Comparison of ENCODE assay signal across 10 cellular contexts in genomic region chr7:43735802-43736603, GRCh38. TPM values are rescaled to one million over a fixed set of nuclear protein-coding genes. Genes with fewer than 3 reads are reported as not detected.
A peak's percentile ranks its signal among the peaks of the same experiment; 100 is the strongest.
DNase-seq lines count a peak whose midpoint lies in the region; ATAC-seq, FAIRE-seq and TF ChIP-seq lines count a peak whose summit lies in the region.
"Had no signal": no experiment of that assay in that cellular context is flagged by ENCODE, and none has a peak within 500 bp of the region (broad histone marks: within the 10 kb centered on the region; RNA-seq: fewer than 3 reads in every experiment).

No MANE protein-coding gene starts in this region.

- intact Hi-C loops in GM12878 (cut with micrococcal nuclease; ENCODE audit: unreplicated experiment), result loop anchor here (1.0 kb wide), 1 partner anchor 15 kb away; no protein-coding TSS in a partner anchor
- intact Hi-C loops in esophagus squamous epithelium (cut with DNase I), result no loop called here

- ATAC-seq in GM19438 (IDR thresholded peaks at IDR 0.05; ENCODE audit: low read depth, unreplicated experiment), result peak; percentile 56
- ATAC-seq in HG03432 (IDR thresholded peaks at IDR 0.05; ENCODE audit: unreplicated experiment), result peak; percentile 78
- peak; percentile 90 for ATAC-seq in GM12878
- ATAC-seq in esophagus mucosa, result no peak
- ATAC-seq: foreskin keratinocyte had no signal

- peak; percentile 67 to 81; a peak in 3 of 4 replicates for TF ChIP-seq EP300 in GM12878 (IDR thresholded peaks at IDR 0.05; ENCODE audit: borderline replicate concordance in 1 of 2, control insufficient read depth in 1 of 2, low read depth in 2 of 2, low read length in 2 of 2)

- TF ChIP-seq CTCF in GM12878 (IDR thresholded peaks at IDR 0.05 in 2 of 3, conservative IDR thresholded peaks at IDR 0.05 in 1 of 3; ENCODE audit: control insufficient read depth in 2 of 3, extremely low read depth in 1 of 3, insufficient read depth in 1 of 3, low read depth in 3 of 3, low read length in 3 of 3) (no peak), esophagus squamous epithelium (IDR thresholded peaks at IDR 0.05) (no peak)

- peak overlapping the region; percentile 35; the same call in 1 of the 2 replicates for H3K9ac ChIP-seq in GM12878 (ENCODE audit: control insufficient read depth, insufficient read depth, low read length)

- in situ Hi-C loops in GM12878 (cut with MboI), result no loop called here

- H3K27me3 ChIP-seq in GM12878 (replicated peaks in 1 of 2; ENCODE audit: control insufficient read depth in 2 of 2, insufficient read depth in 2 of 2, low read length in 1 of 2) (no peaks in the 10 kb centered on the region), esophagus squamous epithelium (no peaks in the 10 kb centered on the region)
- H3K27me3 ChIP-seq: foreskin keratinocyte had no signal

- peak overlapping the region; percentile 58 for H3K27ac ChIP-seq in GM12878 (ENCODE audit: control insufficient read depth, insufficient read depth)
- H3K27ac ChIP-seq in esophagus squamous epithelium, result no peak overlapping the region
- H3K27ac ChIP-seq: foreskin keratinocyte had no signal

- SMC1A ChIA-PET in GM12878 (lab: Charles Lee; ENCODE audit: uncharacterized antibody, unreplicated experiment), result interaction anchor here (0.6 to 10.6 kb wide), 22 partner anchors 11 to 1263 kb away, joined by 3 to 93 read pairs (median 6); partner anchors contain the start of gene BLVRA

- H3K4me1 ChIP-seq in GM12878 (ENCODE audit: control insufficient read depth, insufficient read depth, low read length), result peaks cover 31% of the 10 kb centered on the region
- no peaks in the 10 kb centered on the region for H3K4me1 ChIP-seq in esophagus squamous epithelium
- H3K4me1 ChIP-seq: foreskin keratinocyte had no signal

- no peaks in the 10 kb centered on the region; the same call in 1 of the 2 replicates for H3K79me2 ChIP-seq in GM12878 (ENCODE audit: control insufficient read depth, insufficient read depth, low read length)

- RAD21 ChIA-PET in GM12878 (lab: Charles Lee; ENCODE audit: unreplicated experiment), result interaction anchor here (0.9 to 5.2 kb wide), 17 partner anchors 13 to 154 kb away, joined by 3 to 40 read pairs (median 6); partner anchors contain the start of genes BLVRA and STK17A

- H2AFZ ChIP-seq in GM12878 (ENCODE audit: control insufficient read depth, low read depth, low read length), result peak overlapping the region; percentile 25; the same call in 1 of the 2 replicates

- DNase-seq in Daoy (ENCODE audit: low read depth) (peak; percentile 57), GM12878 (ENCODE audit: low read depth, low spot score) (peak; percentile 90), esophagus squamous epithelium (lab: John Stamatoyannopoulos, UW) (no peak), NCI-H146 treated with DMSO at 0.1 percent for 48 hours (lab: John Stamatoyannopoulos, UW; ENCODE audit: unreplicated experiment) (no peak), NCI-H1048 (lab: John Stamatoyannopoulos, UW) (no peak)
- DNase-seq: T-cell had no signal

- no peaks in the 10 kb centered on the region; the same call in 1 of the 3 replicates for H3K9me3 ChIP-seq in GM12878 (replicated peaks; ENCODE audit: control insufficient read depth, insufficient read depth, low read length)
- no peaks in the 10 kb centered on the region for H3K9me3 ChIP-seq in esophagus squamous epithelium

- no peaks in the 10 kb centered on the region for H3K36me3 ChIP-seq in GM12878 (ENCODE audit: control insufficient read depth in 2 of 2, insufficient read depth in 2 of 2, low read length in 1 of 2)
- no peaks in the 10 kb centered on the region for H3K36me3 ChIP-seq in esophagus squamous epithelium

- peak overlapping the region; percentile 46 for H3K4me2 ChIP-seq in GM12878 (ENCODE audit: control insufficient read depth, insufficient read depth)

- FAIRE-seq in GM12878 (lab: Jason Lieb, UNC), result peak; percentile 38

- no peaks in the 10 kb centered on the region for H4K20me1 ChIP-seq in GM12878 (ENCODE audit: control insufficient read depth, insufficient read depth)

- POLR2A ChIA-PET in GM12878 (lab: Charles Lee), result interaction anchor here (0.6 to 2.9 kb wide), 15 partner anchors 10 to 151 kb away, joined by 3 to 14 read pairs (median 5); no protein-coding TSS in a partner anchor

- H3K4me3 ChIP-seq in GM12878 (no peak overlapping the region), esophagus squamous epithelium (no peak overlapping the region)

- TF ChIP-seq POLR2A in GM12878 (IDR thresholded peaks at IDR 0.05; ENCODE audit: low read depth, low read length) (no peak), esophagus squamous epithelium (IDR thresholded peaks at IDR 0.05) (no peak)

- WGBS in GM12878 (ENCODE audit: insufficient coverage, insufficient replicate concordance, low lambda C conversion rate, missing lambda C conversion rate), result 0% methylated on average over 1 of the region's 2 CpGs
- WGBS in esophagus squamous epithelium, 2 donors, result 35 to 58% methylated on average over 2 of the region's 2 CpGs

- TF ChIP-seq RAD21 in GM12878 (IDR thresholded peaks at IDR 0.05; ENCODE audit: insufficient read depth, low read depth, low read length), result 0 out of 2 replicates have a peak, but pooled peaks have one; percentile 1

- no TSS peak for BruUV-seq in GM12878 (replicated peaks; lab: Mats Ljungman, UMichigan)

- CTCF ChIA-PET in GM12878 (lab: Yijun Ruan, JAX), result interaction anchor here (0.6 to 5.5 kb wide), 16 partner anchors 8 to 659 kb away, joined by 3 to 30 read pairs (median 3); partner anchors contain the start of gene STK17A

TF ChIP-seq in GM12878, 131 proteins besides CTCF, POLR2A, EP300 and RAD21 (continues in another document):
- TF ChIP-seq RELB (IDR thresholded peaks at IDR 0.05; ENCODE audit: low read depth) (peak; percentile 99), MTA2 (IDR thresholded peaks at IDR 0.05; ENCODE audit: low read depth) (peak; percentile 77), JUNB (IDR thresholded peaks at IDR 0.05) (peak; percentile 88)

RNA-seq across cellular contexts. Expression of gene COA1, which starts 6.7 kb away (rescaled TPM):
- 137 and 162 TPM in 2 replicates for total RNA-seq in Daoy (2014; rRNA removed; shearing (Covaris generic))
- 530 and 536 TPM in 2 replicates for total RNA-seq in GM12878 (2013; cell fraction: nucleolus; rRNA removed)
- 87.1 and 102 TPM in 2 replicates for total RNA-seq in GM12878 (2014; rRNA removed)
- total RNA-seq in GM12878 (2014; rRNA removed; fragmentation: Illumina TruSeq; extraction: Trizol), result 97.3 and 103 TPM in 2 replicates
- total RNA-seq in GM12878 (2021), result 83.1 and 84.9 TPM in 2 replicates
- polyA plus RNA-seq in GM12878 (2011; ENCODE audit: low read depth), result 75.1 TPM
- 109 and 117 TPM in 2 replicates for polyA plus RNA-seq in GM12878 (2011; rRNA removed)
- 98.4 and 113 TPM in 2 replicates for polyA plus RNA-seq in GM12878 (2011; cell fraction: cytosol; rRNA removed)
- polyA plus RNA-seq in GM12878 (2011; cell fraction: nucleus; rRNA removed), result 98.0 and 106 TPM in 2 replicates
- polyA plus RNA-seq in GM12878 (2012), result 80.5 and 85.8 TPM in 2 replicates
- polyA plus RNA-seq in GM12878 (2014; fragmentation: Illumina TruSeq; extraction: Trizol), result 122 and 171 TPM in 2 replicates
- polyA plus RNA-seq in GM12878 (2014; fragmentation: Nextera tagmentation; extraction: Ambion mirVana), result 100 to 1,000 TPM; 218 to 258 TPM
- polyA plus RNA-seq in GM12878 (2014; rRNA removed), result 105 and 126 TPM in 2 replicates
- 100 to 1,000 TPM; 104 to 106 TPM for polyA plus RNA-seq in GM12878 (2016; fragmentation: Nextera tagmentation; extraction: Ambion mirVana)
- 141 and 202 TPM in 2 replicates for polyA minus RNA-seq in GM12878 (2011; rRNA and poly(A)+ RNA removed)
- 22.2 and 26.7 TPM in 2 replicates for polyA minus RNA-seq in GM12878 (2011; cell fraction: cytosol; rRNA and poly(A)+ RNA removed)
- polyA minus RNA-seq in GM12878 (2011; cell fraction: nucleus; rRNA and poly(A)+ RNA removed), result 105 and 157 TPM in 2 replicates
- total RNA-seq in esophagus squamous epithelium, result 10 to 100 TPM; 20.5 to 59.1 (median 42.3) TPM
- 40.8 TPM for total RNA-seq in esophagus mucosa

RNA-seq across cellular contexts. Expression of gene BLVRA, which starts 22.5 kb away (rescaled TPM):
- total RNA-seq in Daoy (2014; rRNA removed; shearing (Covaris generic)), result 53.5 and 63.1 TPM in 2 replicates
- 15.2 and 15.9 TPM in 2 replicates for total RNA-seq in GM12878 (2013; cell fraction: nucleolus; rRNA removed)
- total RNA-seq in GM12878 (2014; rRNA removed) (61.7 and 63.3 TPM in 2 replicates), GM12878 (2014; rRNA removed; fragmentation: Illumina TruSeq; extraction: Trizol) (66.5 and 67.9 TPM in 2 replicates), GM12878 (2021) (66.9 and 73.7 TPM in 2 replicates), esophagus squamous epithelium (10 to 100 TPM; 34.2 to 83.2 (median 60.4) TPM), esophagus mucosa (41.2 TPM)
- 43.7 TPM for polyA plus RNA-seq in GM12878 (2011; ENCODE audit: low read depth)
- polyA plus RNA-seq in GM12878 (2011; rRNA removed) (118 and 120 TPM in 2 replicates), GM12878 (2014; fragmentation: Illumina TruSeq; extraction: Trizol) (87.1 and 92.1 TPM in 2 replicates), GM12878 (2014; fragmentation: Nextera tagmentation; extraction: Ambion mirVana) (100 to 1,000 TPM; 187 to 198 TPM), GM12878 (2014; rRNA removed) (81.2 and 91.4 TPM in 2 replicates), GM12878 (2016; fragmentation: Nextera tagmentation; extraction: Ambion mirVana) (100 to 1,000 TPM; 113 TPM)
- 96.3 and 97.6 TPM in 2 replicates for polyA plus RNA-seq in GM12878 (2011; cell fraction: cytosol; rRNA removed)
- polyA plus RNA-seq in GM12878 (2011; cell fraction: nucleus; rRNA removed), result 50.2 and 66.6 TPM in 2 replicates
- polyA plus RNA-seq in GM12878 (2012), result 53.4 and 58.5 TPM in 2 replicates
- polyA minus RNA-seq in GM12878 (2011; rRNA and poly(A)+ RNA removed), result 46.7 and 73.4 TPM in 2 replicates
- polyA minus RNA-seq in GM12878 (2011; cell fraction: cytosol; rRNA and poly(A)+ RNA removed), result 17.5 and 29.0 TPM in 2 replicates
- 10.9 and 14.8 TPM in 2 replicates for polyA minus RNA-seq in GM12878 (2011; cell fraction: nucleus; rRNA and poly(A)+ RNA removed)

Comparison
In these comparisons a context has a peak if more than half of its experiments do, and no peak if none do; other contexts are left out.
1. DNase-seq: peak in Daoy (single experiment) and GM12878 (single experiment); none in esophagus squamous epithelium (single experiment), NCI-H146 treated with DMSO at 0.1 percent for 48 hours (single experiment) and NCI-H1048 (single experiment).